Comparison of ENCODE assay signal across 9 cellular contexts in the genomic region with DNA sequence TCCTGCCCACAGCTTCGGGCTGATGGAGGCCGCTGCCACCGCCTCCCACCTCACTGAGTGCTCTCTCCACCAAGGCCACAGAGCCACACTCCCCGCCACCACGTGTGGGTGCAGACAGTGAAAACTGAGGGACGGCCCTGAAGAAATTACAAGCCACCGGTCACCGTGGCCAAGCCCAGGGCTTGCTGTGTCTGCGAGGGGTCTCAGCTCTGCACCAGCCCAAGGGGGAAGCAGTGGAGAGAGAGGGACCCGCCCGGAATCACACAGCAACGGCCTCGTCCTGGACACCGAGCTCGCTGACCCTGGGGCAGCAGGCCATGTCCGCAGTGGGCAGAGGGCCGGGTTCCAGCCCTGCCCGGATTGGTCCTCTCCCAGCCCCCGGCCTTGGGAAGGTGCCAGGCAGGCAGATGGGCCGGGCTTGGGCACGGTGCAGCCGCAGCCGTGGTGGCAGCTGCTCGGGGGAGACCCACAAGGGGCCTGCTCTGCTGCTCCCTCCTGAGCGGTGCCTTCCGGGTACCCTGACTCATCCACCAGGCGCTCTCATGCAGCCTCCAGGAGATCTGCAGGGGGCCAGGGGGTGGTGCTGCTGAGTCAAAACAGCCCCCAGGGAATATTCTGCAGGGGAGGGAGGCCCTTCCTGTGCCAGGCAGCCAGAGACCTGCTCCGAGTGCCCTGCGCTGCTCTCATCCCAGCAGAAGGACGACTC. TPM values are rescaled to one million over a fixed set of nuclear protein-coding genes. Genes with fewer than 3 reads are reported as not detected.
DNase-seq lines count a peak whose midpoint lies in the region; ATAC-seq, FAIRE-seq and TF ChIP-seq lines count a peak whose summit lies in the region.
"Had no signal": no experiment of that assay in that cellular context is flagged by ENCODE, and none has a peak within 500 bp of the region (broad histone marks: within the 10 kb centered on the region; RNA-seq: fewer than 3 reads in every experiment).

No MANE protein-coding gene starts in this region.

- H2BK120ac ChIP-seq in mesenchymal stem cell (ENCODE audit: low read depth, low read length) = no peak overlapping the region

- H3K36me3 Mint-ChIP-seq in Caco-2 (ENCODE audit: insufficient read depth, unreplicated experiment) = no peaks in the 10 kb centered on the region

- H3K36me3 ChIP-seq in Caco-2 (ENCODE audit: control insufficient read depth, insufficient read depth, low read length) (no peaks in the 10 kb centered on the region), mesenchymal stem cell (ENCODE audit: control insufficient read depth in 1 of 2, insufficient read depth in 2 of 2, low read depth in 1 of 2, low read length in 2 of 2) (no peaks in the 10 kb centered on the region), kidney (ENCODE audit: control insufficient read depth in 1 of 2, insufficient read depth in 2 of 2, low read length in 2 of 2) (no peaks in the 10 kb centered on the region)

- H4K8ac ChIP-seq in mesenchymal stem cell (ENCODE audit: low read length) = peak overlapping the region; percentile 69

- peak overlapping the region; percentile 95 for H2BK15ac ChIP-seq in mesenchymal stem cell (ENCODE audit: low read depth, poor library complexity, severe bottlenecking)

- DNase-seq in Caco-2 (peak; percentile 67), NCI-H446 treated with DMSO at 0.1 percent for 48 hours (lab: John Stamatoyannopoulos, UW) (peak; percentile 68), brain pericyte (ENCODE audit: low read depth, low spot score) (peak; percentile 64), mesenchymal stem cell (peak; percentile 83), NK-92 (lab: John Stamatoyannopoulos, UW; ENCODE audit: unreplicated experiment) (no peak), kidney (no peak)
- DNase-seq in activated CD4-positive, CD25-positive, alpha-beta regulatory T cell (lab: John Stamatoyannopoulos, UW) = no peak

- WGBS in mesenchymal stem cell = 59% methylated on average over 30 of the region's 30 CpGs

- BruUV-seq in Caco-2 (replicated peaks; lab: Mats Ljungman, UMichigan) = no TSS peak

- H3K4me1 ChIP-seq in Caco-2 = peaks cover 6% of the 10 kb centered on the region; the same call in 1 of the 2 replicates
- H3K4me1 ChIP-seq in mesenchymal stem cell (ENCODE audit: control insufficient read depth, insufficient read depth, low read depth, low read length) = peaks cover 53% of the 10 kb centered on the region
- H3K4me1 ChIP-seq in kidney (ENCODE audit: control insufficient read depth in 1 of 2, insufficient read depth in 1 of 2, low read depth in 1 of 2, low read length in 2 of 2) = peaks cover 0 to 8% of the 10 kb centered on the region in 2 donors

- intact Hi-C loops in Caco-2 (cut with micrococcal nuclease; ENCODE audit: unreplicated experiment) (no loop called here), kidney (cut with DNase I) (no loop called here)

- no peak overlapping the region for H3K23ac ChIP-seq in mesenchymal stem cell (ENCODE audit: low read length in 2 of 2)

- no peak overlapping the region for H3K4me3 Mint-ChIP-seq in Caco-2 (ENCODE audit: unreplicated experiment)

- H3K18ac ChIP-seq in mesenchymal stem cell (ENCODE audit: low read depth in 1 of 2, low read length in 2 of 2) = peak overlapping the region in 1 of 2 experiments; percentile 24

- TF ChIP-seq CTCF in Caco-2 (IDR thresholded peaks at IDR 0.05; ENCODE audit: insufficient read depth in 1 of 2, low read depth in 1 of 2, low read length in 1 of 2, severe bottlenecking in 1 of 2, unreplicated experiment in 1 of 2) (peak; percentile 37 to 58), kidney (IDR thresholded peaks at IDR 0.05; ENCODE audit: borderline replicate concordance, extremely low read depth, insufficient read depth) (no peak)

- no peak overlapping the region for H2BK12ac ChIP-seq in mesenchymal stem cell (ENCODE audit: low read length in 2 of 2)

- H3K27ac ChIP-seq in mesenchymal stem cell (ENCODE audit: low read length, poor library complexity, severe bottlenecking) (peak overlapping the region; percentile 35), kidney (ENCODE audit: low read depth in 2 of 2, low read length in 2 of 2) (no peak overlapping the region)

- H3K14ac ChIP-seq in mesenchymal stem cell (ENCODE audit: low read length in 2 of 2) = no peak overlapping the region

- H3K4me3 ChIP-seq in Caco-2 (ENCODE audit: low read depth, low read length) (no peak overlapping the region), mesenchymal stem cell (ENCODE audit: insufficient read depth in 1 of 2, low read depth in 1 of 2, low read length in 2 of 2) (no peak overlapping the region), kidney (ENCODE audit: low read length in 2 of 2) (no peak overlapping the region)

- peak; percentile 43 for ATAC-seq in GM21825 (IDR thresholded peaks at IDR 0.05; ENCODE audit: unreplicated experiment)

- CTCF ChIA-PET in Caco-2 (lab: Charles Lee) = no interaction called here

- H2AFZ ChIP-seq in mesenchymal stem cell (ENCODE audit: low read depth, low read length) = no peak overlapping the region

- no peak overlapping the region for H3K27ac Mint-ChIP-seq in Caco-2 (ENCODE audit: unreplicated experiment)

- peaks cover 6% of the 10 kb centered on the region for H3K4me1 Mint-ChIP-seq in Caco-2 (ENCODE audit: low read depth, unreplicated experiment)

- H2BK5ac ChIP-seq in mesenchymal stem cell (ENCODE audit: low read depth, low read length, poor library complexity, severe bottlenecking) = peak overlapping the region; percentile 8

- peak overlapping the region in 1 of 2 experiments; percentile 28 for H3K4ac ChIP-seq in mesenchymal stem cell (ENCODE audit: low read depth in 1 of 2, low read length in 2 of 2)

- peaks cover 4% of the 10 kb centered on the region for H3K9me3 Mint-ChIP-seq in Caco-2 (ENCODE audit: unreplicated experiment)

- H3K9ac ChIP-seq in mesenchymal stem cell (ENCODE audit: low read length) (no peak overlapping the region), kidney (ENCODE audit: low read length in 2 of 2) (no peak overlapping the region)

- FAIRE-seq in kidney (lab: Jason Lieb, UNC) = no peak

- H3K27me3 ChIP-seq in Caco-2 (replicated peaks; ENCODE audit: control insufficient read depth, insufficient read depth, low read length) (no peaks in the 10 kb centered on the region), mesenchymal stem cell (ENCODE audit: control insufficient read depth in 1 of 2, insufficient read depth in 1 of 2, low read length in 2 of 2) (peaks cover 0 to 39% of the 10 kb centered on the region in 2 experiments)

- peak overlapping the region; percentile 14 for H2AK5ac ChIP-seq in mesenchymal stem cell (ENCODE audit: low read length, severe bottlenecking)

- H3K27me3 Mint-ChIP-seq in Caco-2 (ENCODE audit: insufficient read depth, unreplicated experiment) = no peaks in the 10 kb centered on the region

- no peaks in the 10 kb centered on the region for H3K79me1 ChIP-seq in mesenchymal stem cell (replicated peaks; ENCODE audit: low read length, poor library complexity, severe bottlenecking)

- H3K4me2 ChIP-seq in mesenchymal stem cell (ENCODE audit: low read length, poor library complexity, severe bottlenecking) = peak overlapping the region; percentile 8

- POLR2A ChIA-PET in Caco-2 (lab: Charles Lee) = no interaction called here

- H4K91ac ChIP-seq in mesenchymal stem cell (ENCODE audit: low read length) = peak overlapping the region; percentile 81

- peaks cover 3% of the 10 kb centered on the region; the same call in 1 of the 2 replicates for H3K9me3 ChIP-seq in Caco-2
- no peaks in the 10 kb centered on the region for H3K9me3 ChIP-seq in mesenchymal stem cell (ENCODE audit: control insufficient read depth, low read length)
- H3K9me3 ChIP-seq in kidney (ENCODE audit: control insufficient read depth in 1 of 2, low read length in 2 of 2) = no peaks in the 10 kb centered on the region

RNA-seq across cellular contexts. Expression of gene CBFA2T3, which starts 52.0 kb away (rescaled TPM):
- total RNA-seq in Caco-2 (2022) (0.35 and 2.1 TPM in 2 replicates), kidney (8.0 TPM)
- polyA plus RNA-seq in mesenchymal stem cell (2013, experiment 1 of 2) = 0.03 TPM
- 0.03 TPM for polyA plus RNA-seq in mesenchymal stem cell (2013, experiment 2 of 2)
- polyA plus RNA-seq in kidney (ENCODE audit: insufficient read depth, low read depth, low replicate concordance) = 0.75 TPM

RNA-seq across cellular contexts. Expression of gene PABPN1L, which starts 58.5 kb away (rescaled TPM):
- not detected in 2 replicates for total RNA-seq in Caco-2 (2022)
- not detected for polyA plus RNA-seq in mesenchymal stem cell (2013, experiment 1 of 2)
- polyA plus RNA-seq in mesenchymal stem cell (2013, experiment 2 of 2) = not detected
- total RNA-seq in kidney = not detected
- not detected for polyA plus RNA-seq in kidney (ENCODE audit: insufficient read depth, low read depth, low replicate concordance)
- polyA plus RNA-seq: liver had no signal

Comparison
In these comparisons a context has a peak if more than half of its experiments do, and no peak if none do; other contexts are left out.
1. DNase-seq: peak in Caco-2 (2 of 2), NCI-H446 treated with DMSO at 0.1 percent for 48 hours (single experiment), brain pericyte (single experiment) and mesenchymal stem cell (single experiment); none in NK-92 (single experiment), kidney (single experiment) and activated CD4-positive, CD25-positive, alpha-beta regulatory T cell (0 of 4).